15 cellular contexts compared by ENCODE assay signal in genomic region chr1:231070758-231071443, GRCh38. TPM values are rescaled to one million over a fixed set of nuclear protein-coding genes. Genes with fewer than 3 reads are reported as not detected.
DNase-seq lines count a peak whose midpoint lies in the region; ATAC-seq and TF ChIP-seq lines count a peak whose summit lies in the region.
"Had no signal": no experiment of that assay in that cellular context is flagged by ENCODE, and none has a peak within 500 bp of the region (broad histone marks: within the 10 kb centered on the region; RNA-seq: fewer than 3 reads in every experiment).

No MANE protein-coding gene starts in this region.

- ATAC-seq in heart right ventricle (peak; percentile 44 to 82 (median 68)), left ventricle myocardium superior (peak; percentile 56), HG03280 (IDR thresholded peaks at IDR 0.05; ENCODE audit: unreplicated experiment) (no peak)
- ATAC-seq: HCT116 had no signal

- H3K4me1 ChIP-seq in heart right ventricle, result peaks cover 0 to 33% (median 15%) of the 10 kb centered on the region in 9 donors
- peaks cover 33% of the 10 kb centered on the region for H3K4me1 ChIP-seq in SJCRH30

- H3K36me3 ChIP-seq in heart right ventricle (no peaks in the 10 kb centered on the region), SJCRH30 (no peaks in the 10 kb centered on the region)

- no peaks in the 10 kb centered on the region for H3K9me3 ChIP-seq in heart right ventricle
- no peaks in the 10 kb centered on the region for H3K9me3 ChIP-seq in SJCRH30 (replicated peaks)

- H3K4me3 ChIP-seq in heart right ventricle, result no peak overlapping the region
- no peak overlapping the region for H3K4me3 ChIP-seq in SJCRH30
- H3K4me3 ChIP-seq: GM23248 had no signal

- H3K27me3 ChIP-seq in heart right ventricle (peaks cover 0 to 1% (median 0%) of the 10 kb centered on the region in 7 donors), SJCRH30 (no peaks in the 10 kb centered on the region)

- WGBS in heart right ventricle, 2 donors, result 27 to 31% methylated on average over 8 of the region's 8 CpGs

- intact Hi-C loops in heart right ventricle (cut with DNase I) (no loop called here), cardiac septum (cut with DNase I) (no loop called here), left ventricle myocardium superior (cut with micrococcal nuclease) (no loop called here)

- TF ChIP-seq CTCF in heart right ventricle (IDR thresholded peaks at IDR 0.05), result no peak

- DNase-seq in heart right ventricle (peak in 1 of 2 donors; percentile 19), cardiac septum (ENCODE audit: low spot score) (no peak), SJCRH30 (peak; percentile 92 to 97), left ventricle myocardium superior (no peak), ureter (ENCODE audit: low spot score) (peak; percentile 29), NCI-H1092 treated with DMSO at 0.1 percent for 48 hours (lab: John Stamatoyannopoulos, UW) (no peak), GOT3 (lab: John Stamatoyannopoulos, UW) (no peak)
- DNase-seq: GDM1, GM23248, NCI-H1105, NCI-H1694, NCI-H748 treated with DMSO at 0.1 percent for 48 hours, OCI-M1 had no signal

- H3K27ac ChIP-seq in heart right ventricle (peak overlapping the region in 7 of 10 donors; percentile 7 to 64 (median 24)), SJCRH30 (peak overlapping the region; percentile 80)
- H3K27ac ChIP-seq: GM23248 had no signal

RNA-seq across cellular contexts. Expression of gene FAM89A, which starts 30.8 kb away (rescaled TPM):
- 10 to 100 TPM in 1 of 10 donors, 1 to 10 TPM in 9; 4.1 to 14.3 (median 5.3) TPM for total RNA-seq in heart right ventricle
- 1 to 10 TPM; 4.8 to 9.9 TPM for polyA plus RNA-seq in heart right ventricle
- 4.1 TPM for total RNA-seq in cardiac septum
- 41.8 and 49.3 TPM in 2 replicates for total RNA-seq in SJCRH30 (2014; rRNA removed; shearing (Covaris generic))
- 8.6 TPM for total RNA-seq in left ventricle myocardium superior
- total RNA-seq in ureter, result 11.3 TPM

Comparison
In these comparisons a context has a peak if more than half of its experiments do, and no peak if none do; other contexts are left out.
1. DNase-seq: peak in SJCRH30 (2 of 2) and ureter (single experiment); none in cardiac septum (single experiment), left ventricle myocardium superior (single experiment), NCI-H1092 treated with DMSO at 0.1 percent for 48 hours (single experiment) and GOT3 (single experiment).